12 cellular contexts compared by ENCODE assay signal in genomic region chr14:77738559-77739250, GRCh38. TPM values are rescaled to one million over a fixed set of nuclear protein-coding genes. Genes with fewer than 3 reads are reported as not detected.
DNase-seq lines count a peak whose midpoint lies in the region; ATAC-seq, FAIRE-seq and TF ChIP-seq lines count a peak whose summit lies in the region.
"Had no signal": no experiment of that assay in that cellular context is flagged by ENCODE, and none has a peak within 500 bp of the region (broad histone marks: within the 10 kb centered on the region; RNA-seq: fewer than 3 reads in every experiment).

No MANE protein-coding gene starts in this region.

- H3K36me3 ChIP-seq in heart right ventricle (peaks cover 0 to 100% (median 43%) of the 10 kb centered on the region in 9 donors), right atrium auricular region (peaks cover 56% of the 10 kb centered on the region), SJSA1 (peaks cover 67% of the 10 kb centered on the region)

- peak overlapping the region in 3 of 10 donors; percentile 14 to 56 (median 38) for H3K27ac ChIP-seq in heart right ventricle
- H3K27ac ChIP-seq in right atrium auricular region, result no peak overlapping the region
- H3K27ac ChIP-seq in SJSA1, result peak overlapping the region; percentile 77
- H3K27ac ChIP-seq: epithelial cell of prostate had no signal

- DNase-seq in heart right ventricle (peak; percentile 24 to 36), right atrium auricular region (ENCODE audit: low spot score) (no peak), SJSA1 (ENCODE audit: low read depth in 1 of 2, low spot score in 2 of 2) (peak; percentile 52 to 72), fibroblast of mammary gland (ENCODE audit: low read depth) (peak; percentile 66), omental fat pad (ENCODE audit: low spot score) (no peak), frontal cortex (ENCODE audit: low spot score in 2 of 2) (no peak), OCI-M1 (lab: John Stamatoyannopoulos, UW) (no peak)
- no peak for DNase-seq in stimulated activated naive CD8-positive, alpha-beta T cell treated with anti-CD3 and anti-CD28 coated beads, Interleukin-15, amount 100 ng/mL, for 72 hours
- DNase-seq: MG63, PC-3 had no signal

- intact Hi-C loops in heart right ventricle (cut with DNase I), result no loop called here

- H3K27me3 ChIP-seq in heart right ventricle (no peaks in the 10 kb centered on the region), right atrium auricular region (no peaks in the 10 kb centered on the region), SJSA1 (replicated peaks) (no peaks in the 10 kb centered on the region)
- H3K27me3 ChIP-seq: MG63 had no signal

- H3K4me1 ChIP-seq in heart right ventricle, result peaks cover 0 to 23% (median 13%) of the 10 kb centered on the region in 9 donors
- H3K4me1 ChIP-seq in right atrium auricular region, result peaks cover 0 to 13% of the 10 kb centered on the region in 2 donors
- H3K4me1 ChIP-seq in SJSA1 (replicated peaks), result peaks cover 17% of the 10 kb centered on the region

- WGBS in heart right ventricle, 2 donors, result 52 to 69% methylated on average over 7 of the region's 7 CpGs

- peak overlapping the region in 1 of 2 donors; percentile 65 for H3K27ac Mint-ChIP-seq in stimulated activated naive CD8-positive, alpha-beta T cell treated with anti-CD3 and anti-CD28 coated beads, Interleukin-15, amount 100 ng/mL, for 72 hours

- H3K9me3 Mint-ChIP-seq in stimulated activated naive CD8-positive, alpha-beta T cell treated with anti-CD3 and anti-CD28 coated beads, Interleukin-15, amount 100 ng/mL, for 72 hours, result no peaks in the 10 kb centered on the region

- ATAC-seq in heart right ventricle (peak in 7 of 8 donors; percentile 42 to 86 (median 72)), omental fat pad (ENCODE audit: low FRiP score) (no peak)
- peak; percentile 67 for ATAC-seq in stimulated activated naive CD8-positive, alpha-beta T cell treated with anti-CD3 and anti-CD28 coated beads, Interleukin-15, amount 100 ng/mL, for 72 hours
- ATAC-seq: PC-3 had no signal

- FAIRE-seq in frontal cortex (lab: Jason Lieb, UNC), result no peak

- H3K4me1 Mint-ChIP-seq in stimulated activated naive CD8-positive, alpha-beta T cell treated with anti-CD3 and anti-CD28 coated beads, Interleukin-15, amount 100 ng/mL, for 72 hours, result peaks cover 26% of the 10 kb centered on the region

- H3K4me3 Mint-ChIP-seq in stimulated activated naive CD8-positive, alpha-beta T cell treated with anti-CD3 and anti-CD28 coated beads, Interleukin-15, amount 100 ng/mL, for 72 hours, result no peak overlapping the region

- no peaks in the 10 kb centered on the region for H3K9me3 ChIP-seq in heart right ventricle
- H3K9me3 ChIP-seq in right atrium auricular region, result no peaks in the 10 kb centered on the region
- no peaks in the 10 kb centered on the region for H3K9me3 ChIP-seq in SJSA1 (replicated peaks)
- H3K9me3 ChIP-seq: MG63 had no signal

- TF ChIP-seq CTCF in heart right ventricle (IDR thresholded peaks at IDR 0.05) (no peak), right atrium auricular region (IDR thresholded peaks at IDR 0.05) (no peak), fibroblast of mammary gland (conservative IDR thresholded peaks at IDR 0.05; ENCODE audit: control insufficient read depth, insufficient read depth, low read depth, low read length) (no peak), omental fat pad (IDR thresholded peaks at IDR 0.05) (no peak)

- H3K4me3 ChIP-seq in heart right ventricle, result no peak overlapping the region
- no peak overlapping the region for H3K4me3 ChIP-seq in right atrium auricular region
- no peak overlapping the region for H3K4me3 ChIP-seq in SJSA1
- no peak overlapping the region for H3K4me3 ChIP-seq in fibroblast of mammary gland (ENCODE audit: control insufficient read depth, low read depth, low read length)
- H3K4me3 ChIP-seq: lung, MG63 had no signal

- H3K27me3 Mint-ChIP-seq in stimulated activated naive CD8-positive, alpha-beta T cell treated with anti-CD3 and anti-CD28 coated beads, Interleukin-15, amount 100 ng/mL, for 72 hours, result no peaks in the 10 kb centered on the region

RNA-seq across cellular contexts. Expression of gene SNW1, which starts 22.3 kb away (rescaled TPM):
- total RNA-seq in heart right ventricle (10 to 100 TPM; 46.8 to 69.1 (median 56.2) TPM), right atrium auricular region (10 to 100 TPM; 31.7 to 37.1 TPM), omental fat pad (10 to 100 TPM; 39.3 to 71.7 (median 51.0) TPM), frontal cortex (63.6 TPM)
- 10 to 100 TPM; 23.3 to 39.9 TPM for polyA plus RNA-seq in heart right ventricle
- 77.0 and 84.4 TPM in 2 replicates for total RNA-seq in SJSA1 (2014; rRNA removed; shearing (Covaris generic))

RNA-seq across cellular contexts. Expression of gene SLIRP, which starts 30.8 kb away (rescaled TPM):
- total RNA-seq in heart right ventricle (100 to 1,000 TPM; 132 to 231 (median 157) TPM), right atrium auricular region (100 to 1,000 TPM; 271 to 345 TPM), omental fat pad (100 to 1,000 TPM; 117 to 155 (median 140) TPM), frontal cortex (95.4 TPM)
- 1,000 to 10,000 TPM in 1 of 2 donors, 100 to 1,000 TPM in 1; 414 to 1,352 TPM for polyA plus RNA-seq in heart right ventricle
- total RNA-seq in SJSA1 (2014; rRNA removed; shearing (Covaris generic)), result 304 and 538 TPM in 2 replicates

RNA-seq across cellular contexts. Expression of gene ALKBH1, which starts 30.9 kb away (rescaled TPM):
- total RNA-seq in heart right ventricle (10 to 100 TPM in 8 of 10 donors, 1 to 10 TPM in 2; 8.5 to 12.9 (median 11.6) TPM), right atrium auricular region (10 to 100 TPM in 1 of 2 donors, 1 to 10 TPM in 1; 7.8 to 11.1 TPM), omental fat pad (10 to 100 TPM in 3 of 4 donors, 1 to 10 TPM in 1; 6.9 to 13.6 (median 10.6) TPM), frontal cortex (13.0 TPM)
- 1 to 10 TPM; 3.9 to 8.5 TPM for polyA plus RNA-seq in heart right ventricle
- 13.7 and 14.4 TPM in 2 replicates for total RNA-seq in SJSA1 (2014; rRNA removed; shearing (Covaris generic))

Comparison
In these comparisons a context has a peak if more than half of its experiments do, and no peak if none do; other contexts are left out.
1. DNase-seq: peak in heart right ventricle (2 of 2), SJSA1 (2 of 2) and fibroblast of mammary gland (single experiment); none in right atrium auricular region (single experiment), stimulated activated naive CD8-positive, alpha-beta T cell treated with anti-CD3 and anti-CD28 coated beads, Interleukin-15, amount 100 ng/mL, for 72 hours (0 of 2), omental fat pad (single experiment), frontal cortex (0 of 2) and OCI-M1 (single experiment).